8 cellular contexts compared by ENCODE assay signal in the genomic region with DNA sequence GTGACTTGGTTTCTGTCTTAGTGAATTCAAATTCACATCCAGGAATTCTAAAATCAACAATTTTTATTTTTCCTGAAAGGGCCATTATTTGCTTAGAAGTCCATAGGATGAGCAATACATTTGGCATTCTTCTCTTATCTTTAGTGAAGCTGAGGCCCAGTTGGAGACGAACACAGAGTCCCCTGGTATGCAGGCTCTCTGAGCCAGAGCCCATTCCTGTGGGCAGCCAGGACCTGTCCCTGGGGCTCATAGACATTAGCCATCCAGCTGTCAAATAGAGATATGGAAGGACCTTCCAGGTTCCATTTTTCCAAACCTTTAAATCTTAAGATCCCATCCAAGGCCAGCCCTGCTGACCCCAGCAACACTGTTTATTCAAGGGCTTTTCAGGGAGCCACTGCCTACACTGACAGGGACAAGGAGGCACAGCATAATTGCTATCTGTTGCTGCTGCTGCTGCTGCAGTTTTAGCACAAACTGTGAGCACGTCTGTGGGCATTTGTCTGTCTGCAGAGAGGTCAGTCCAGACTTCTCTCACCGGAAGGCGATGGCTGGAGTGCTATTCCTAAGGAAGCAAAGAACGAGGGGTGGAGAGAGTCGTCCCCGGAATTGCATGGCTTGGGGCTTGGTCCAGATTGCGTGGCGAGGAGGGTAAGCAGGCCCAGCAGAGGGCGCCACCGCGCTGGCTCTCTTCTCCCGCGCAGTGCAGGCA.
DNase-seq lines count a peak whose midpoint lies in the region; ATAC-seq and TF ChIP-seq lines count a peak whose summit lies in the region.

No MANE protein-coding gene starts in this region.

- no TSS peak for BruUV-seq in Panc1 (replicated peaks; lab: Mats Ljungman, UMichigan)

- H3K4me3 ChIP-seq in Panc1 (ENCODE audit: low read depth in 2 of 2, low read length in 2 of 2), result 0 out of 4 replicates have a peak overlapping the region, but pooled peaks of 1 of the 2 experiments have one; percentile 8
- H3K4me3 ChIP-seq in cardiac fibroblast (replicated peaks in 1 of 2; ENCODE audit: low read depth in 2 of 2, low read length in 2 of 2), result no peak overlapping the region

- H3K9me3 ChIP-seq in Panc1 (ENCODE audit: control insufficient read depth, insufficient read depth, low read depth, low read length), result no peaks in the 10 kb centered on the region

- peak; percentile 68 for TF ChIP-seq CTCF in Panc1 (IDR thresholded peaks at IDR 0.05)
- TF ChIP-seq CTCF in cardiac fibroblast (IDR thresholded peaks at IDR 0.05; ENCODE audit: low read depth, low read length), result peak; percentile 90

- CTCF ChIA-PET in Panc1 (lab: Charles Lee), result no interaction called here

- peak; percentile 1 to 19 for DNase-seq in AML-193 (lab: John Stamatoyannopoulos, UW)
- peak; percentile 83 for DNase-seq in HS-27A (ENCODE audit: low read depth)
- DNase-seq in Panc1 (ENCODE audit: low read depth, low spot score), result peak; percentile 13
- peak; percentile 90 to 94 for DNase-seq in cardiac fibroblast (ENCODE audit: low read depth in 2 of 2)
- DNase-seq in left lobe of liver (ENCODE audit: low spot score), result peak; percentile 64
- DNase-seq in stimulated activated CD8-positive, alpha-beta memory T cell treated with anti-CD3 and anti-CD28 coated beads, Interleukin-2, amount 100 ng/mL, for 48 hours (ENCODE audit: low read depth in 2 of 2), result peak; percentile 38 to 49

- POLR2A ChIA-PET in Panc1 (lab: Charles Lee), result no interaction called here

- H3K36me3 ChIP-seq in Panc1 (ENCODE audit: control insufficient read depth, insufficient read depth, low read length), result no peaks in the 10 kb centered on the region

- in situ Hi-C loops in Panc1 (cut with HindIII; ENCODE audit: low pct_unique_long_range_greater_than_20kb, low sequenced_read_pairs), result no loop called here

- ATAC-seq in GM18505 (IDR thresholded peaks at IDR 0.05; ENCODE audit: unreplicated experiment), result peak; percentile 91
- ATAC-seq in Panc1, result peak; percentile 93
- ATAC-seq in left lobe of liver, result peak; percentile 97
- no peak for ATAC-seq in HG03460 (IDR thresholded peaks at IDR 0.05; ENCODE audit: unreplicated experiment)

- no peak for TF ChIP-seq POLR2A in GM18505 (IDR thresholded peaks at IDR 0.05; ENCODE audit: borderline replicate concordance, extremely low read depth, insufficient read depth, insufficient read length)

- no peaks in the 10 kb centered on the region for H3K4me1 ChIP-seq in Panc1 (ENCODE audit: control insufficient read depth, insufficient read depth, low read length)

- intact Hi-C loops in Panc1 (cut with micrococcal nuclease; ENCODE audit: unreplicated experiment), result loop anchor here (5.0 kb wide), 1 partner anchor 535 kb away; no protein-coding TSS in a partner anchor

- no peak overlapping the region for H3K27ac ChIP-seq in Panc1 (ENCODE audit: low read length)

- no peaks in the 10 kb centered on the region for H3K27me3 ChIP-seq in Panc1 (ENCODE audit: control insufficient read depth, insufficient read depth, low read length)

Comparison
In these comparisons a context has a peak if more than half of its experiments do, and no peak if none do; other contexts are left out.
1. DNase-seq: peak in every context shown above with its lines; median percentile 92 in cardiac fibroblast; 83 in HS-27A; 64 in left lobe of liver; 44 in stimulated activated CD8-positive, alpha-beta memory T cell treated with anti-CD3 and anti-CD28 coated beads, Interleukin-2, amount 100 ng/mL, for 48 hours; 13 in Panc1; 10 in AML-193.